ENCODE assay signal across 24 cellular contexts in the genomic region with DNA sequence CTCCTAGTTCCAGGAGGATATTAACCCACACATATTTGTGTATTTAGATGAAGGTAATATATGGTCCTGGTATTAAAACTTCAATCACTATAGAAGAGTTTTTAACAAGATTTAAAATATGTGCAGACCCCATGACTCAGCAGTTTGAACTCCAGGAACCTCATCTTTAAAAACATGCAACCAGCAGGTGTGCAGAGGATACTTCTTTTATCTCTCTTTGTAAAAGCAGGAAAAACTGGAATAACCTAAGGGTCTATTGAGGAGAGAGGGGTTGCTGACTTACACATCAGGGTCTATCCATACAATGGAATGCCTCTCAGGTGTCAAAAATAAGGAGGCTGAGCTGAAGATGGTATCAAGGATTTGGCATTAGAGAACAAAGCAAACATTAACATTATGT. TPM values are rescaled to one million over a fixed set of nuclear protein-coding genes. Genes with fewer than 3 reads are reported as not detected.
"Had no signal": no experiment of that assay in that cellular context is flagged by ENCODE, and none has a peak within 500 bp of the region (broad histone marks: within the 10 kb centered on the region; RNA-seq: fewer than 3 reads in every experiment).

No MANE protein-coding gene starts in this region.

- H3K36me3 ChIP-seq: adrenal gland, SJCRH30 had no signal

- H3K36me3 Mint-ChIP-seq: activated naive CD8-positive, alpha-beta T cell treated with anti-CD3 and anti-CD28 coated beads, Interleukin-2, amount 10 ng/mL, durations not matched to agents 7 days and 5 days had no signal

- DNase-seq: activated CD4-positive, alpha-beta T cell treated with anti-CD3 and anti-CD28 coated beads for 4 hours; activated CD8-positive, alpha-beta memory T cell treated with anti-CD3 and anti-CD28 coated beads, Interleukin-2, amount 50 U/mL, for 48 hours; activated CD8-positive, alpha-beta T cell treated with anti-CD3 and anti-CD28 coated beads, Interleukin-2, amount 10 ng/mL, durations not matched to agents 7 days and 5 days; activated naive CD4-positive, alpha-beta T cell treated with anti-CD3 and anti-CD28 coated beads, Interleukin-2, amount 50 U/mL, for 16 hours; activated naive CD8-positive, alpha-beta T cell treated with anti-CD3 and anti-CD28 coated beads, Interleukin-2, amount 10 ng/mL, durations not matched to agents 7 days and 5 days; activated T-cell treated with anti-CD3 and anti-CD28 coated beads, Interleukin-2, amount 50 U/mL, for 1 hour; adrenal gland; anterior cingulate cortex; cerebellar nuclear complex; NCI-H1092; NCI-H1417 treated with DMSO at 0.1 percent for 48 hours; NCI-H1694 treated with DMSO at 0.1 percent for 48 hours; NCI-H2029 treated with DMSO at 0.1 percent for 48 hours; NCI-H446; NCI-H524; SJCRH30; SK-N-SH; T-helper 1 cell had no signal

- H3K9ac ChIP-seq: KMS-11, SK-N-SH had no signal

- H3K4me3 Mint-ChIP-seq: activated CD8-positive, alpha-beta T cell treated with anti-CD3 and anti-CD28 coated beads, Interleukin-2, amount 10 ng/mL, durations not matched to agents 7 days and 5 days; activated naive CD8-positive, alpha-beta T cell treated with anti-CD3 and anti-CD28 coated beads, Interleukin-2, amount 10 ng/mL, durations not matched to agents 7 days and 5 days had no signal

- H3K4me1 ChIP-seq: adrenal gland, SJCRH30 had no signal

- H3K27ac ChIP-seq: adrenal gland, KMS-11, SJCRH30 had no signal

- H3K4me1 Mint-ChIP-seq: activated naive CD8-positive, alpha-beta T cell treated with anti-CD3 and anti-CD28 coated beads, Interleukin-2, amount 10 ng/mL, durations not matched to agents 7 days and 5 days had no signal

- ATAC-seq: activated CD4-positive, CD25-positive, alpha-beta regulatory T cell treated with anti-CD3 and anti-CD28 coated beads, Interleukin-2, amount 50 U/mL, for 24 hours; activated CD8-positive, alpha-beta T cell treated with anti-CD3 and anti-CD28 coated beads, Interleukin-2, amount 10 ng/mL, durations not matched to agents 7 days and 5 days had no signal

- H3K4me3 ChIP-seq: adrenal gland, SJCRH30 had no signal

- H3K4me2 ChIP-seq: KMS-11, SK-N-SH had no signal

- H3K9me3 ChIP-seq: adrenal gland, SJCRH30, SK-N-SH had no signal

- H3K27me3 ChIP-seq: adrenal gland had no signal

- H3K27ac Mint-ChIP-seq: activated CD8-positive, alpha-beta T cell treated with anti-CD3 and anti-CD28 coated beads, Interleukin-2, amount 10 ng/mL, durations not matched to agents 7 days and 5 days; activated naive CD8-positive, alpha-beta T cell treated with anti-CD3 and anti-CD28 coated beads, Interleukin-2, amount 10 ng/mL, durations not matched to agents 7 days and 5 days had no signal

- H3K9me3 Mint-ChIP-seq: activated naive CD8-positive, alpha-beta T cell treated with anti-CD3 and anti-CD28 coated beads, Interleukin-2, amount 10 ng/mL, durations not matched to agents 7 days and 5 days had no signal

RNA-seq across cellular contexts. Expression of a gene that starts 36.9 kb away (rescaled TPM):
- total RNA-seq: activated CD8-positive, alpha-beta T cell treated with anti-CD3 and anti-CD28 coated beads, Interleukin-2, amount 10 ng/mL, durations not matched to agents 7 days and 5 days; activated naive CD8-positive, alpha-beta T cell treated with anti-CD3 and anti-CD28 coated beads, Interleukin-2, amount 10 ng/mL, durations not matched to agents 7 days and 5 days; SJCRH30; T-helper 2 cell treated with Interferon-gamma antibody and Interleukin-4, amounts not matched to agents 100 ng/mL and 5 ng/mL, for 36 hours had no signal
- polyA plus RNA-seq: SK-N-SH had no signal

RNA-seq across cellular contexts. Expression of a gene that starts 59.2 kb away (rescaled TPM):
- total RNA-seq: cardiac septum, MCF 10A, RPMI7951, SJCRH30 had no signal
- polyA plus RNA-seq: SK-N-SH had no signal
